Comparison of ENCODE assay signal across 10 cellular contexts in genomic region chr7:76310102-76310957, GRCh38. TPM values are rescaled to one million over a fixed set of nuclear protein-coding genes. Genes with fewer than 3 reads are reported as not detected.
DNase-seq lines count a peak whose midpoint lies in the region; TF ChIP-seq lines count a peak whose summit lies in the region.
"Had no signal": no experiment of that assay in that cellular context is flagged by ENCODE, and none has a peak within 500 bp of the region (broad histone marks: within the 10 kb centered on the region; RNA-seq: fewer than 3 reads in every experiment).

No MANE protein-coding gene starts in this region.

- H3K27ac Mint-ChIP-seq in activated CD4-positive, alpha-beta memory T cell treated with anti-CD3 and anti-CD28 coated beads, Interleukin-2, amount 10 ng/mL, durations not matched to agents 7 days and 5 days = no peak overlapping the region
- H3K27ac Mint-ChIP-seq: T-helper 1 cell treated with Interleukin-12 subunit alpha and Interleukin-12 subunit beta and Interleukin-4 antibody, amounts not matched to agents 30 μg/mL and 1 μg/mL, for 36 hours had no signal

- no peaks in the 10 kb centered on the region for H3K36me3 Mint-ChIP-seq in activated CD4-positive, alpha-beta memory T cell treated with anti-CD3 and anti-CD28 coated beads, Interleukin-2, amount 10 ng/mL, durations not matched to agents 7 days and 5 days (ENCODE audit: low read depth)

- CTCF ChIA-PET in SK-N-SH (lab: Yijun Ruan, JAX) = interaction anchor here (4.2 to 21.0 kb wide), 4 partner anchors 18 to 132 kb away, joined by 21 to 774 read pairs (median 104); partner anchors contain the start of genes HSPB1 and SRRM3
- CTCF ChIA-PET in activated CD4-positive, alpha-beta memory T cell treated with anti-CD3 and anti-CD28 coated beads, Interleukin-2, amount 10 ng/mL, durations not matched to agents 7 days and 5 days (lab: Charles Lee) = interaction anchor here (1.2 to 9.2 kb wide), 2 partner anchors 17 to 132 kb away, joined by 4 to 125 read pairs; no protein-coding TSS in a partner anchor

- H3K4me3 ChIP-seq in SK-N-SH (ENCODE audit: low read depth in 2 of 2, low read length in 1 of 2) (no peak overlapping the region), right atrium auricular region (no peak overlapping the region), thymus (ENCODE audit: low read length) (no peak overlapping the region), mesendoderm (ENCODE audit: low read length) (no peak overlapping the region)

- TF ChIP-seq CTCF in SK-N-SH (IDR thresholded peaks at IDR 0.05) (no peak), right atrium auricular region (IDR thresholded peaks at IDR 0.05) (no peak)

- no peak overlapping the region for H4K8ac ChIP-seq in mesendoderm (ENCODE audit: low read depth, low read length)

- H3K9ac ChIP-seq in SK-N-SH (no peak overlapping the region), mesendoderm (ENCODE audit: low read length) (no peak overlapping the region)

- no peak overlapping the region for H2BK120ac ChIP-seq in mesendoderm (ENCODE audit: low read depth, low read length)

- H4K5ac ChIP-seq in mesendoderm (ENCODE audit: low read length) = no peak overlapping the region

- H3K27me3 ChIP-seq in SK-N-SH (ENCODE audit: insufficient read depth) (no peaks in the 10 kb centered on the region), right atrium auricular region (no peaks in the 10 kb centered on the region), thymus (ENCODE audit: control insufficient read depth, insufficient read depth) (no peaks in the 10 kb centered on the region), mesendoderm (ENCODE audit: insufficient read depth, low read length, poor library complexity) (no peaks in the 10 kb centered on the region)

- H3K79me2 ChIP-seq in SK-N-SH (ENCODE audit: insufficient read depth) (no peaks in the 10 kb centered on the region), mesendoderm (ENCODE audit: control insufficient read depth, insufficient read depth, low read length) (no peaks in the 10 kb centered on the region)

- peaks cover 4% of the 10 kb centered on the region for H3F3A ChIP-seq in SK-N-SH (replicated peaks; ENCODE audit: insufficient read depth)

- H3K9me2 ChIP-seq in SK-N-SH = no peaks in the 10 kb centered on the region

- H3K18ac ChIP-seq in mesendoderm (ENCODE audit: low read length) = no peak overlapping the region

- peak in 1 of 2 experiments; percentile 75; a peak in 1 of 4 replicates for TF ChIP-seq EP300 in SK-N-SH (IDR thresholded peaks at IDR 0.05; ENCODE audit: borderline replicate concordance in 1 of 2, low read depth in 1 of 2, low read length in 1 of 2)

- H3K9me3 ChIP-seq in SK-N-SH (no peaks in the 10 kb centered on the region), right atrium auricular region (no peaks in the 10 kb centered on the region), thymus (ENCODE audit: control insufficient read depth) (no peaks in the 10 kb centered on the region)

- peak overlapping the region; percentile 10; the same call in 1 of the 2 replicates for H2AFZ ChIP-seq in SK-N-SH (ENCODE audit: low read depth)

- H3K4me1 ChIP-seq in SK-N-SH (ENCODE audit: control insufficient read depth in 1 of 2, insufficient read depth in 2 of 2, low read depth in 1 of 2, low read length in 1 of 2) = peaks cover 4 to 27% of the 10 kb centered on the region in 2 experiments; a peak in 1 of 4 replicates
- H3K4me1 ChIP-seq in right atrium auricular region = peaks cover 0 to 37% of the 10 kb centered on the region in 2 donors
- H3K4me1 ChIP-seq in thymus (ENCODE audit: control insufficient read depth, insufficient read depth, low read length) = peaks cover 43% of the 10 kb centered on the region
- H3K4me1 ChIP-seq in mesendoderm (ENCODE audit: control insufficient read depth, low read depth, low read length) = no peaks in the 10 kb centered on the region

- no peak overlapping the region for H3K4ac ChIP-seq in mesendoderm (ENCODE audit: low read depth, low read length)

- no peak overlapping the region for H2BK5ac ChIP-seq in mesendoderm (ENCODE audit: low read length)

- POLR2A ChIA-PET in SK-N-SH (lab: Yijun Ruan, JAX) = interaction anchor here (0.7 to 2.0 kb wide), 3 partner anchors 8 to 22 kb away, joined by 3 to 14 read pairs (median 9); no protein-coding TSS in a partner anchor
- POLR2A ChIA-PET in activated CD4-positive, alpha-beta memory T cell treated with anti-CD3 and anti-CD28 coated beads, Interleukin-2, amount 10 ng/mL, durations not matched to agents 7 days and 5 days (lab: Charles Lee) = interaction anchor here (0.9 kb wide), 1 partner anchor 133 kb away, joined by 3 read pairs; no protein-coding TSS in a partner anchor

- peak overlapping the region; percentile 12; the same call in 1 of the 2 replicates for H3K4me2 ChIP-seq in SK-N-SH
- H3K4me2 ChIP-seq in mesendoderm (ENCODE audit: low read length) = no peak overlapping the region

- WGBS in SK-N-SH (ENCODE audit: low lambda C conversion rate) = 36% methylated on average over 18 of the region's 21 CpGs
- WGBS in thymus = 81% methylated on average over 21 of the region's 21 CpGs
- no CpG with 5 or more reads among the region's 21 CpGs for WGBS in mesendoderm (ENCODE audit: extremely low coverage, insufficient coverage, low lambda C conversion rate)

- H3K27me3 Mint-ChIP-seq in activated CD4-positive, alpha-beta memory T cell treated with anti-CD3 and anti-CD28 coated beads, Interleukin-2, amount 10 ng/mL, durations not matched to agents 7 days and 5 days = no peaks in the 10 kb centered on the region

- no peak overlapping the region for H3K23ac ChIP-seq in mesendoderm (ENCODE audit: low read length)

- peaks cover 10% of the 10 kb centered on the region for H3K4me1 Mint-ChIP-seq in activated CD4-positive, alpha-beta memory T cell treated with anti-CD3 and anti-CD28 coated beads, Interleukin-2, amount 10 ng/mL, durations not matched to agents 7 days and 5 days

- H4K20me1 ChIP-seq in SK-N-SH (ENCODE audit: insufficient read depth) = no peaks in the 10 kb centered on the region

- H3K4me3 Mint-ChIP-seq in activated CD4-positive, alpha-beta memory T cell treated with anti-CD3 and anti-CD28 coated beads, Interleukin-2, amount 10 ng/mL, durations not matched to agents 7 days and 5 days = no peak overlapping the region
- H3K4me3 Mint-ChIP-seq: T-helper 1 cell treated with Interleukin-12 subunit alpha and Interleukin-12 subunit beta and Interleukin-4 antibody, amounts not matched to agents 30 μg/mL and 1 μg/mL, for 36 hours had no signal

- no peak overlapping the region for H2AK5ac ChIP-seq in mesendoderm (ENCODE audit: low read length)

- H3K36me3 ChIP-seq in SK-N-SH (replicated peaks in 1 of 2; ENCODE audit: control insufficient read depth in 1 of 2, insufficient read depth in 2 of 2, low read length in 1 of 2) = no peaks in the 10 kb centered on the region
- no peaks in the 10 kb centered on the region for H3K36me3 ChIP-seq in right atrium auricular region
- no peaks in the 10 kb centered on the region for H3K36me3 ChIP-seq in thymus (ENCODE audit: control insufficient read depth, insufficient read depth)
- no peaks in the 10 kb centered on the region for H3K36me3 ChIP-seq in mesendoderm (ENCODE audit: control insufficient read depth, insufficient read depth, low read length)

- H3K27ac ChIP-seq in SK-N-SH (ENCODE audit: low read depth in 2 of 2, low read length in 1 of 2) (peak overlapping the region in 1 of 2 experiments; percentile 62; a peak in 3 of 4 replicates), right atrium auricular region (peak overlapping the region; percentile 57 to 58), thymus (ENCODE audit: low read depth) (peak overlapping the region; percentile 15), mesendoderm (ENCODE audit: low read depth, low read length) (no peak overlapping the region)
- H3K27ac ChIP-seq: HL-60 had no signal

- no peak overlapping the region for H3K56ac ChIP-seq in mesendoderm (ENCODE audit: low read length)

- peak; percentile 15; the same call in 1 of the 2 replicates for TF ChIP-seq RAD21 in SK-N-SH (IDR thresholded peaks at IDR 0.05; ENCODE audit: low read length)

- no peaks in the 10 kb centered on the region for H3K79me1 ChIP-seq in mesendoderm (ENCODE audit: low read length)

- peak; percentile 68 for DNase-seq in DMS53 (lab: John Stamatoyannopoulos, UW)
- DNase-seq in DMS53 treated with DMSO at 0.1 percent for 48 hours (lab: John Stamatoyannopoulos, UW; ENCODE audit: unreplicated experiment) = no peak
- peak; percentile 95 for DNase-seq in SK-N-SH
- DNase-seq in right atrium auricular region (ENCODE audit: low spot score) = no peak
- DNase-seq in OCI-M2 (lab: John Stamatoyannopoulos, UW; ENCODE audit: unreplicated experiment) = no peak
- no peak for DNase-seq in mesendoderm
- DNase-seq in activated CD4-positive, alpha-beta memory T cell treated with anti-CD3 and anti-CD28 coated beads, Interleukin-2, amount 10 ng/mL, durations not matched to agents 7 days and 5 days = no peak

- no peaks in the 10 kb centered on the region for H3K9me3 Mint-ChIP-seq in activated CD4-positive, alpha-beta memory T cell treated with anti-CD3 and anti-CD28 coated beads, Interleukin-2, amount 10 ng/mL, durations not matched to agents 7 days and 5 days
- H3K9me3 Mint-ChIP-seq: T-helper 1 cell treated with Interleukin-12 subunit alpha and Interleukin-12 subunit beta and Interleukin-4 antibody, amounts not matched to agents 30 μg/mL and 1 μg/mL, for 36 hours had no signal

- H2BK15ac ChIP-seq in mesendoderm (replicated peaks; ENCODE audit: low read depth) = no peak overlapping the region

TF ChIP-seq in SK-N-SH, 30 proteins besides CTCF, POLR2A, EP300 and RAD21 (continues in another document):
- peak; percentile 75 for TF ChIP-seq CHD2 (IDR thresholded peaks at IDR 0.05; ENCODE audit: low read length, partially characterized antibody)
- TF ChIP-seq SIN3A (IDR thresholded peaks at IDR 0.05; ENCODE audit: borderline replicate concordance, low read depth, low read length) = no peak; the same call in 1 of the 2 replicates

RNA-seq across cellular contexts. Expression of gene HSPB1, which starts 7.9 kb away (rescaled TPM):
- 439 and 824 TPM in 2 replicates for polyA plus RNA-seq in SK-N-SH (2012; rRNA removed)
- polyA plus RNA-seq in SK-N-SH (2012; cell fraction: cytosol; rRNA removed) = 324 and 487 TPM in 2 replicates
- polyA plus RNA-seq in SK-N-SH (2012; cell fraction: nucleus; rRNA removed) = 369 and 776 TPM in 2 replicates
- 1,000 to 10,000 TPM; 1,006 to 1,433 TPM for total RNA-seq in right atrium auricular region
- 1,040 TPM for polyA plus RNA-seq in thymus
- 197 TPM for polyA plus RNA-seq in mesendoderm (2013, experiment 1 of 2)
- 201 TPM for polyA plus RNA-seq in mesendoderm (2013, experiment 2 of 2)
- 10 to 100 TPM; 33.7 to 38.4 TPM for total RNA-seq in activated CD4-positive, alpha-beta memory T cell treated with anti-CD3 and anti-CD28 coated beads, Interleukin-2, amount 10 ng/mL, durations not matched to agents 7 days and 5 days

RNA-seq across cellular contexts. Expression of gene YWHAG, which starts 48.5 kb away (rescaled TPM):
- polyA plus RNA-seq in SK-N-SH (2012; rRNA removed) (60.4 and 78.0 TPM in 2 replicates), thymus (47.1 TPM)
- polyA plus RNA-seq in SK-N-SH (2012; cell fraction: cytosol; rRNA removed) = 69.7 and 76.5 TPM in 2 replicates
- 49.2 and 56.0 TPM in 2 replicates for polyA plus RNA-seq in SK-N-SH (2012; cell fraction: nucleus; rRNA removed)
- total RNA-seq in right atrium auricular region = 100 to 1,000 TPM; 132 to 153 TPM
- polyA plus RNA-seq in mesendoderm (2013, experiment 1 of 2) = 160 TPM
- polyA plus RNA-seq in mesendoderm (2013, experiment 2 of 2) = 158 TPM
- 10 to 100 TPM; 83.1 to 84.8 TPM for total RNA-seq in activated CD4-positive, alpha-beta memory T cell treated with anti-CD3 and anti-CD28 coated beads, Interleukin-2, amount 10 ng/mL, durations not matched to agents 7 days and 5 days

Comparison
In these comparisons a context has a peak if more than half of its experiments do, and no peak if none do; other contexts are left out.
1. DNase-seq: peak in DMS53 (single experiment) and SK-N-SH (single experiment); none in DMS53 treated with DMSO at 0.1 percent for 48 hours (single experiment), right atrium auricular region (single experiment), OCI-M2 (single experiment), mesendoderm (single experiment) and activated CD4-positive, alpha-beta memory T cell treated with anti-CD3 and anti-CD28 coated beads, Interleukin-2, amount 10 ng/mL, durations not matched to agents 7 days and 5 days (single experiment).
2. RNA of gene HSPB1, which starts 7.9 kb away (total RNA-seq): 1,006 to 1,433 TPM in right atrium auricular region; 33.7 to 38.4 TPM in activated CD4-positive, alpha-beta memory T cell treated with anti-CD3 and anti-CD28 coated beads, Interleukin-2, amount 10 ng/mL, durations not matched to agents 7 days and 5 days; every median in the first group is over 10 times any median in the second.